ENCODE assay signal across 15 cellular contexts in genomic region chr2:11040992-11041391, GRCh38.
DNase-seq lines count a peak whose midpoint lies in the region; ATAC-seq and TF ChIP-seq lines count a peak whose summit lies in the region.
"Had no signal": no experiment of that assay in that cellular context is flagged by ENCODE, and none has a peak within 500 bp of the region (broad histone marks: within the 10 kb centered on the region; RNA-seq: fewer than 3 reads in every experiment).

No MANE protein-coding gene starts in this region.

- H3K4me3 Mint-ChIP-seq in WTC11 (no peak overlapping the region), endothelial cell (ENCODE audit: unreplicated experiment) (no peak overlapping the region), osteocyte (ENCODE audit: unreplicated experiment) (no peak overlapping the region)
- H3K4me3 Mint-ChIP-seq: B cell; CD8-positive, alpha-beta T cell; HFFc6 had no signal

- peaks cover 20% of the 10 kb centered on the region for H3K4me1 Mint-ChIP-seq in WTC11
- no peaks in the 10 kb centered on the region for H3K4me1 Mint-ChIP-seq in endothelial cell (ENCODE audit: unreplicated experiment)
- no peaks in the 10 kb centered on the region for H3K4me1 Mint-ChIP-seq in osteocyte (ENCODE audit: unreplicated experiment)
- H3K4me1 Mint-ChIP-seq: B cell had no signal

- H3K9me3 Mint-ChIP-seq in WTC11 (peaks cover 54% of the 10 kb centered on the region), endothelial cell (ENCODE audit: unreplicated experiment) (peaks cover 3% of the 10 kb centered on the region), osteocyte (ENCODE audit: unreplicated experiment) (peaks cover 30% of the 10 kb centered on the region)

- POLR2A ChIA-PET in WTC11 (lab: Charles Lee): no interaction called here

- H3K36me3 Mint-ChIP-seq in WTC11 (peaks cover 31% of the 10 kb centered on the region), endothelial cell (ENCODE audit: low read depth, unreplicated experiment) (peaks cover 5% of the 10 kb centered on the region), osteocyte (ENCODE audit: unreplicated experiment) (no peaks in the 10 kb centered on the region)

- H3K27ac Mint-ChIP-seq in WTC11 (no peak overlapping the region; the same call in 1 of the 2 replicates), endothelial cell (ENCODE audit: unreplicated experiment) (peak overlapping the region; percentile 48), osteocyte (ENCODE audit: unreplicated experiment) (no peak overlapping the region)
- H3K27ac Mint-ChIP-seq: B cell; CD8-positive, alpha-beta T cell; HFFc6 had no signal

- peak; percentile 69 for ATAC-seq in WTC11
- no peak for ATAC-seq in GM19324 (IDR thresholded peaks at IDR 0.05; ENCODE audit: low FRiP score, unreplicated experiment)
- ATAC-seq: CD8-positive, alpha-beta T cell; HCT116 had no signal

- CTCF ChIA-PET in WTC11 (lab: Charles Lee): interaction anchor here (0.8 to 1.5 kb wide), 5 partner anchors 12 to 209 kb away, joined by 3 to 11 read pairs (median 3); no protein-coding TSS in a partner anchor

- DNase-seq in WTC11 (ENCODE audit: low spot score) (no peak), endothelial cell (ENCODE audit: low spot score) (no peak), osteocyte (ENCODE audit: extremely low spot score, unreplicated experiment) (peak; percentile 63), GM20000 (ENCODE audit: low spot score) (no peak), NCI-H1436 (lab: John Stamatoyannopoulos, UW) (no peak)
- DNase-seq: Calu3; CD8-positive, alpha-beta T cell; DMS79 treated with DMSO at 0.1 percent for 48 hours; GF-D8; GM23248; H7; HFFc6 had no signal

- H3K27me3 Mint-ChIP-seq in WTC11 (ENCODE audit: low read depth): 0 out of 2 replicates have a peak, but pooled peaks cover 8% of the 10 kb centered on the region
- peaks cover 2% of the 10 kb centered on the region for H3K27me3 Mint-ChIP-seq in endothelial cell (ENCODE audit: unreplicated experiment)
- peaks cover 68% of the 10 kb centered on the region for H3K27me3 Mint-ChIP-seq in osteocyte (ENCODE audit: unreplicated experiment)

- TF ChIP-seq CTCF in WTC11 (IDR thresholded peaks at IDR 0.05) (no peak), endothelial cell (IDR thresholded peaks at IDR 0.05; ENCODE audit: unreplicated experiment) (no peak), osteocyte (IDR thresholded peaks at IDR 0.05) (no peak), GM20000 (IDR thresholded peaks at IDR 0.05; ENCODE audit: extremely low read depth, missing control alignments) (no peak)

TF ChIP-seq in WTC11, 78 proteins besides CTCF, POLR2A, EP300 and RAD21:
- TF ChIP-seq NR3C1 (CRISPR knock-in tag; conservative IDR thresholded peaks at IDR 0.05; ENCODE audit: low read depth): no peak
- no peak for TF ChIP-seq ZNF232 (CRISPR knock-in tag; IDR thresholded peaks at IDR 0.05)
- TF ChIP-seq ZMAT4 (CRISPR knock-in tag; IDR thresholded peaks at IDR 0.05): no peak
